Comparison of ENCODE assay signal across 14 cellular contexts in genomic region chr4:177455591-177455990, GRCh38. TPM values are rescaled to one million over a fixed set of nuclear protein-coding genes. Genes with fewer than 3 reads are reported as not detected.
DNase-seq lines count a peak whose midpoint lies in the region; ATAC-seq and TF ChIP-seq lines count a peak whose summit lies in the region.
"Had no signal": no experiment of that assay in that cellular context is flagged by ENCODE, and none has a peak within 500 bp of the region (broad histone marks: within the 10 kb centered on the region; RNA-seq: fewer than 3 reads in every experiment).

No MANE protein-coding gene starts in this region.

- peaks cover 11% of the 10 kb centered on the region for H3K4me1 ChIP-seq in osteoblast (ENCODE audit: insufficient read depth, low read length)
- H3K4me1 ChIP-seq in GM23248 (ENCODE audit: insufficient read depth): peaks cover 9% of the 10 kb centered on the region

- H3K27me3 ChIP-seq in osteoblast (ENCODE audit: insufficient read depth, low read length): no peaks in the 10 kb centered on the region
- H3K27me3 ChIP-seq in GM23248 (replicated peaks; ENCODE audit: insufficient read depth): no peaks in the 10 kb centered on the region

- TF ChIP-seq CTCF in choroid plexus epithelial cell (conservative IDR thresholded peaks at IDR 0.05; ENCODE audit: low read depth, low read length): no peak
- no peak for TF ChIP-seq CTCF in osteoblast (IDR thresholded peaks at IDR 0.05; ENCODE audit: extremely low read depth, low read depth, low read length)

- peak overlapping the region; percentile 41 for H3K4me2 ChIP-seq in osteoblast (ENCODE audit: insufficient read depth, low read length)
- no peak overlapping the region for H3K4me2 ChIP-seq in GM23248 (ENCODE audit: unreplicated experiment)

- no peaks in the 10 kb centered on the region for H3K36me3 ChIP-seq in osteoblast (ENCODE audit: insufficient read depth, low read length)
- H3K36me3 ChIP-seq in GM23248 (ENCODE audit: low read depth): no peaks in the 10 kb centered on the region

- in situ Hi-C loops in GM23248 (cut with MboI): no loop called here

- no peaks in the 10 kb centered on the region for H4K20me1 ChIP-seq in osteoblast (ENCODE audit: insufficient read depth, low read length)
- no peaks in the 10 kb centered on the region for H4K20me1 ChIP-seq in GM23248 (ENCODE audit: insufficient read depth)

- H3K4me3 ChIP-seq in choroid plexus epithelial cell (ENCODE audit: low read depth, low read length): no peak overlapping the region
- H3K4me3 ChIP-seq in osteoblast (ENCODE audit: insufficient read depth, low read length): no peak overlapping the region
- no peak overlapping the region for H3K4me3 ChIP-seq in GM23248
- H3K4me3 ChIP-seq: lung had no signal

- no peaks in the 10 kb centered on the region for H3K9me2 ChIP-seq in GM23248 (ENCODE audit: insufficient read depth)

- WGBS in GM23248 (ENCODE audit: low coverage in 1 of 2, low lambda C conversion rate in 2 of 2, missing lambda C conversion rate in 2 of 2), 2 experiments: 32 to 34% methylated on average over 5 of the region's 5 CpGs

- ATAC-seq in HG02970 (IDR thresholded peaks at IDR 0.05; ENCODE audit: low FRiP score, unreplicated experiment): no peak
- ATAC-seq: activated CD8-positive, alpha-beta T cell treated with anti-CD3 and anti-CD28 coated beads, Interleukin-2, amount 10 ng/mL, durations not matched to agents 7 days and 5 days; stimulated activated naive CD8-positive, alpha-beta T cell treated with anti-CD3 and anti-CD28 coated beads, Interleukin-15, amount 100 ng/mL, for 72 hours had no signal

- peaks cover 5% of the 10 kb centered on the region for H3F3A ChIP-seq in GM23248 (ENCODE audit: insufficient read depth)

- H2AFZ ChIP-seq in osteoblast (ENCODE audit: low read length): peak overlapping the region; percentile 3
- H2AFZ ChIP-seq in GM23248: no peak overlapping the region

- no peak overlapping the region for H3K9ac ChIP-seq in GM23248

- peak; percentile 2 for DNase-seq in DMS79 (lab: John Stamatoyannopoulos, UW)
- DNase-seq in NCI-H146 (lab: John Stamatoyannopoulos, UW): peak; percentile 23
- peak; percentile 58 for DNase-seq in choroid plexus epithelial cell (ENCODE audit: low read depth)
- DNase-seq in osteoblast (ENCODE audit: insufficient read length, low spot score, missing footprints): peak; percentile 52
- no peak for DNase-seq in NCI-H187 treated with DMSO at 0.1 percent for 48 hours (lab: John Stamatoyannopoulos, UW)
- no peak for DNase-seq in GM23248
- DNase-seq: activated CD8-positive, alpha-beta T cell treated with anti-CD3 and anti-CD28 coated beads, Interleukin-2, amount 10 ng/mL, durations not matched to agents 7 days and 5 days; CD8-positive, alpha-beta memory T cell; H7; NCI-H526 treated with DMSO at 0.1 percent for 48 hours; stimulated activated naive CD8-positive, alpha-beta T cell treated with anti-CD3 and anti-CD28 coated beads, Interleukin-15, amount 100 ng/mL, for 72 hours; T-helper 9 cell had no signal

- H3K9me3 ChIP-seq in osteoblast (ENCODE audit: low read depth, low read length) (no peaks in the 10 kb centered on the region), GM23248 (ENCODE audit: low read depth) (no peaks in the 10 kb centered on the region)

- H3K27ac ChIP-seq in osteoblast (ENCODE audit: low read depth, low read length) (no peak overlapping the region), GM23248 (no peak overlapping the region)

- H3K79me2 ChIP-seq in osteoblast (ENCODE audit: insufficient read depth, low read length) (no peaks in the 10 kb centered on the region), GM23248 (ENCODE audit: insufficient read depth) (no peaks in the 10 kb centered on the region)

RNA-seq across cellular contexts. Expression of gene AGA, which starts 13.4 kb away (rescaled TPM):
- 43.4 and 61.9 TPM in 2 replicates for total RNA-seq in osteoblast
- total RNA-seq in GM23248 (2014; rRNA removed; shearing (Covaris generic)): 60.2 and 68.7 TPM in 2 replicates
- polyA plus RNA-seq in GM23248 (2016; fragmentation: Nextera tagmentation; extraction: Ambion mirVana): 45.9 and 50.7 TPM in 2 replicates

Comparison
In these comparisons a context has a peak if more than half of its experiments do, and no peak if none do; other contexts are left out.
1. DNase-seq: peak in DMS79 (single experiment), NCI-H146 (single experiment), choroid plexus epithelial cell (single experiment) and osteoblast (single experiment); none in NCI-H187 treated with DMSO at 0.1 percent for 48 hours (single experiment) and GM23248 (single experiment).